In the genomic region with DNA sequence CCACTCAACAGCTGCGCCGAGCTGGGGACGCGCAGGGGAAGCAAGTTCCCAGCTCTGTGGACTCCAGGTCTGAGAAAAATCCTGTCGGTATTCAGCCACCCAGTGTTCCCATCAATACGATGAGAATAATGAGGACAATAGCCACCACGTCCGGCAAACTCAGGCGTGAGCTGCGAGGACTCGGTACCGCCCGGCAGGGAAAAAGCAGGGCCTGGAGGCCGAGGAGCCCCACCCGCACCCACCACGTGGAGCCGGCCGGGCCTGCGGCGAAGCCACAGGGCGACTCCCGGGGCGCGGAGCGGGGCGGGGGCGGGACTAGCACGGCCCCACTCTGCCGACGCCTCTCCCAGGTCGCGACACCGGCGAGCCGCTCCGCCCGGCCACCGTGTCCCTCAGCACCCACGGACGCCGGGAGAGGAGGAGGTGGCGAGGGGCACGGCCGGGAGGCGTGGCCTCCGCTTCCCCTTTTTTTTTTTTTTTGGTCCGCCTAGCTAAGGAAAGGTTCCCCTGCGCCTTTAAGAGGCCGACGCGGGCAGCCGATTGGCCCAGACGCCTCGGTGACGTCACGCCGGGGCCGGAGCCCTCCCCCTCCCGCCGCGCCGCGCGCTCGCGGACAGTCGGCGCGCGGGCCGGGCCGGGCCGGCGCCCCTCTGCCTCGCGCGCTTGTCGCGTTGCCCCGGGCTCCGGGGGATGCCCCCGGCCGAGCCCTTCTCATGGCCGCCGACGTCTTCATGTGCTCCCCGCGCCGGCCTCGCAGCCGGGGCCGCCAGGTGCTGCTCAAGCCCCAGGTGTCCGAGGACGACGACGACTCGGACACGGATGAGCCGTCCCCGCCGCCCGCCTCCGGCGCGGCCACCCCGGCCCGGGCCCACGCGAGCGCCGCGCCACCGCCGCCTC, we compare ENCODE assay signal across 8 cellular contexts. TPM values are rescaled to one million over a fixed set of nuclear protein-coding genes. Genes with fewer than 3 reads are reported as not detected.
DNase-seq lines count a peak whose midpoint lies in the region; ATAC-seq and TF ChIP-seq lines count a peak whose summit lies in the region.

TSS of gene MLXIP (plus strand) at position 616 of the 897 bp plus-strand sequence. CDS start at position 714, 98 bp downstream.

- no peak for TF ChIP-seq CTCF in liver (IDR thresholded peaks at IDR 0.05; ENCODE audit: low read depth, low read length, missing input control)

- H3K4me3 ChIP-seq in BLaER1 (peak within 1 kb of the TSS; percentile 95), liver (ENCODE audit: low read depth in 1 of 3, low read length in 3 of 3) (peak within 1 kb of the TSS; percentile 85 to 94 (median 91))

- WGBS in liver = 2% methylated on average over 114 of the region's 114 CpGs

- H3K4me3 Mint-ChIP-seq in dendritic cell treated with granulocyte-macrophage colony-stimulating factor and Interleukin-4, amounts not matched to agents 40 ng/mL and 50 ng/mL, for 4 days = peak within 1 kb of the TSS; percentile 94

- H3K36me3 Mint-ChIP-seq in dendritic cell treated with granulocyte-macrophage colony-stimulating factor and Interleukin-4, amounts not matched to agents 40 ng/mL and 50 ng/mL, for 4 days (ENCODE audit: low read depth) = peaks cover 39% of the 10 kb centered on the region

- peak within 1 kb of the TSS; percentile 88 for H3K27ac Mint-ChIP-seq in dendritic cell treated with granulocyte-macrophage colony-stimulating factor and Interleukin-4, amounts not matched to agents 40 ng/mL and 50 ng/mL, for 4 days

- H3K9ac ChIP-seq in BLaER1 = peak within 1 kb of the TSS; percentile 97
- H3K9ac ChIP-seq in liver (ENCODE audit: low read depth in 1 of 2, low read length in 2 of 2) = peak within 1 kb of the TSS; percentile 57 to 85

- H3K27ac ChIP-seq in BLaER1 (peak within 1 kb of the TSS; percentile 98), liver (ENCODE audit: low read depth in 1 of 2, low read length in 2 of 2) (peak within 1 kb of the TSS; percentile 72 to 81)

- TF ChIP-seq RAD21 in liver (IDR thresholded peaks at IDR 0.05) = no peak

- peak within 1 kb of the TSS; percentile 97 for H3K4me2 ChIP-seq in BLaER1

- peaks cover 12% of the 10 kb centered on the region for H3K9me3 Mint-ChIP-seq in dendritic cell treated with granulocyte-macrophage colony-stimulating factor and Interleukin-4, amounts not matched to agents 40 ng/mL and 50 ng/mL, for 4 days

- H3K4me1 ChIP-seq in BLaER1 (peaks cover 66% of the 10 kb centered on the region), liver (ENCODE audit: control insufficient read depth in 4 of 4, insufficient read depth in 4 of 4, low read length in 3 of 4) (peaks cover 6 to 46% (median 24%) of the 10 kb centered on the region in 4 donors)

- peak; percentile 81 for DNase-seq in NCI-H748 treated with DMSO at 0.1 percent for 48 hours (lab: John Stamatoyannopoulos, UW)
- DNase-seq in activated CD4-positive, alpha-beta T cell treated with anti-CD3 and anti-CD28 coated beads, Interleukin-2, amount 50 U/mL, for 24 hours (ENCODE audit: low read depth in 1 of 2, low spot score in 1 of 2) = peak; percentile 73 to 82
- peak; percentile 88 to 89 for DNase-seq in stimulated activated CD4-positive, alpha-beta T cell treated with anti-CD3 and anti-CD28 coated beads, Interleukin-4, amount 100 ng/mL, for 4 hours

- peaks cover 9% of the 10 kb centered on the region; the same call in 1 of the 2 replicates for H3K9me3 ChIP-seq in BLaER1
- H3K9me3 ChIP-seq in liver (ENCODE audit: control insufficient read depth in 4 of 4, low read length in 3 of 4) = no peaks in the 10 kb centered on the region

- H3K36me3 ChIP-seq in BLaER1 (no peaks in the 10 kb centered on the region), liver (ENCODE audit: control insufficient read depth in 4 of 4, insufficient read depth in 3 of 4, low read depth in 1 of 4, low read length in 3 of 4) (no peaks in the 10 kb centered on the region)

- H3K27me3 ChIP-seq in BLaER1 (no peaks in the 10 kb centered on the region), liver (ENCODE audit: control insufficient read depth in 4 of 4, insufficient read depth in 4 of 4, low read length in 3 of 4) (no peaks in the 10 kb centered on the region)

- intact Hi-C loops in dendritic cell treated with granulocyte-macrophage colony-stimulating factor and Interleukin-4, amounts not matched to agents 40 ng/mL and 50 ng/mL, for 4 days (cut with micrococcal nuclease) = no loop called here

- peaks cover 60% of the 10 kb centered on the region for H3K4me1 Mint-ChIP-seq in dendritic cell treated with granulocyte-macrophage colony-stimulating factor and Interleukin-4, amounts not matched to agents 40 ng/mL and 50 ng/mL, for 4 days (ENCODE audit: low read depth)

- no peaks in the 10 kb centered on the region for H3K27me3 Mint-ChIP-seq in dendritic cell treated with granulocyte-macrophage colony-stimulating factor and Interleukin-4, amounts not matched to agents 40 ng/mL and 50 ng/mL, for 4 days

- peaks cover 46% of the 10 kb centered on the region for H4K20me1 ChIP-seq in BLaER1

- ATAC-seq in GM19328 (IDR thresholded peaks at IDR 0.05; ENCODE audit: unreplicated experiment) (peak; percentile 81), HG03520 (IDR thresholded peaks at IDR 0.05; ENCODE audit: unreplicated experiment) (peak; percentile 67)

TF ChIP-seq in liver, 16 proteins besides CTCF, POLR2A, EP300 and RAD21:
- no peak for TF ChIP-seq TAF1 (conservative IDR thresholded peaks at IDR 0.05)
- peak; percentile 45 for TF ChIP-seq SP1 (IDR thresholded peaks at IDR 0.05)
- TF ChIP-seq FOXA1 (IDR thresholded peaks at IDR 0.05) = no peak
- TF ChIP-seq FOXA2 (IDR thresholded peaks at IDR 0.05) = no peak
- TF ChIP-seq, protein P1, sequence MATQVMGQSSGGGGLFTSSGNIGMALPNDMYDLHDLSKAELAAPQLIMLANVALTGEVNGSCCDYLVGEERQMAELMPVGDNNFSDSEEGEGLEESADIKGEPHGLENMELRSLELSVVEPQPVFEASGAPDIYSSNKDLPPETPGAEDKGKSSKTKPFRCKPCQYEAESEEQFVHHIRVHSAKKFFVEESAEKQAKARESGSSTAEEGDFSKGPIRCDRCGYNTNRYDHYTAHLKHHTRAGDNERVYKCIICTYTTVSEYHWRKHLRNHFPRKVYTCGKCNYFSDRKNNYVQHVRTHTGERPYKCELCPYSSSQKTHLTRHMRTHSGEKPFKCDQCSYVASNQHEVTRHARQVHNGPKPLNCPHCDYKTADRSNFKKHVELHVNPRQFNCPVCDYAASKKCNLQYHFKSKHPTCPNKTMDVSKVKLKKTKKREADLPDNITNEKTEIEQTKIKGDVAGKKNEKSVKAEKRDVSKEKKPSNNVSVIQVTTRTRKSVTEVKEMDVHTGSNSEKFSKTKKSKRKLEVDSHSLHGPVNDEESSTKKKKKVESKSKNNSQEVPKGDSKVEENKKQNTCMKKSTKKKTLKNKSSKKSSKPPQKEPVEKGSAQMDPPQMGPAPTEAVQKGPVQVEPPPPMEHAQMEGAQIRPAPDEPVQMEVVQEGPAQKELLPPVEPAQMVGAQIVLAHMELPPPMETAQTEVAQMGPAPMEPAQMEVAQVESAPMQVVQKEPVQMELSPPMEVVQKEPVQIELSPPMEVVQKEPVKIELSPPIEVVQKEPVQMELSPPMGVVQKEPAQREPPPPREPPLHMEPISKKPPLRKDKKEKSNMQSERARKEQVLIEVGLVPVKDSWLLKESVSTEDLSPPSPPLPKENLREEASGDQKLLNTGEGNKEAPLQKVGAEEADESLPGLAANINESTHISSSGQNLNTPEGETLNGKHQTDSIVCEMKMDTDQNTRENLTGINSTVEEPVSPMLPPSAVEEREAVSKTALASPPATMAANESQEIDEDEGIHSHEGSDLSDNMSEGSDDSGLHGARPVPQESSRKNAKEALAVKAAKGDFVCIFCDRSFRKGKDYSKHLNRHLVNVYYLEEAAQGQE (IDR thresholded peaks at IDR 0.05) = peak; percentile 18
- TF ChIP-seq, protein P2, sequence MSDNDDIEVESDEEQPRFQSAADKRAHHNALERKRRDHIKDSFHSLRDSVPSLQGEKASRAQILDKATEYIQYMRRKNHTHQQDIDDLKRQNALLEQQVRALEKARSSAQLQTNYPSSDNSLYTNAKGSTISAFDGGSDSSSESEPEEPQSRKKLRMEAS (IDR thresholded peaks at IDR 0.05) = peak; percentile 8
- no peak for TF ChIP-seq ZBTB33 (IDR thresholded peaks at IDR 0.05)
- no peak for TF ChIP-seq HNF4A (conservative IDR thresholded peaks at IDR 0.05)
- no peak for TF ChIP-seq EGR1 (IDR thresholded peaks at IDR 0.05; ENCODE audit: low read depth in 2 of 2)
TF ChIP-seq in liver: peak in this region for 3.

RNA-seq across cellular contexts. Expression of gene MLXIP, which starts in this region (rescaled TPM):
- total RNA-seq in liver = 10 to 100 TPM; 10.6 to 19.5 TPM
- 10 to 100 TPM; 10.6 to 11.4 TPM for polyA plus RNA-seq in liver

Comparison
In these comparisons a context has a peak if more than half of its experiments do, and no peak if none do; other contexts are left out.
1. Peak in every context shown above with its lines: DNase-seq, ATAC-seq, H3K4me3 ChIP-seq and H3K27ac ChIP-seq.